Comparison of ENCODE assay signal across 7 cellular contexts in genomic region chr20:14751191-14751590, GRCh38.
"Had no signal": no experiment of that assay in that cellular context is flagged by ENCODE, and none has a peak within 500 bp of the region (broad histone marks: within the 10 kb centered on the region; RNA-seq: fewer than 3 reads in every experiment).

No MANE protein-coding gene starts in this region.

- H3K4me3 ChIP-seq: K562 had no signal

- H3K36me3 Mint-ChIP-seq: IgD-negative memory B cell had no signal

- H3K4me1 Mint-ChIP-seq: IgD-negative memory B cell had no signal

- DNase-seq: IMR-90, KBM-7, KG1 had no signal

- ATAC-seq: K562 had no signal

- H3K27ac ChIP-seq: HL-60 had no signal

- H3K4me3 Mint-ChIP-seq: IgD-negative memory B cell had no signal

- H3K27ac Mint-ChIP-seq: IgD-negative memory B cell had no signal

- FAIRE-seq: HTR-8/SVneo, K562 had no signal

- H3K27me3 Mint-ChIP-seq: IgD-negative memory B cell had no signal
